35 cellular contexts compared by ENCODE assay signal in genomic region chr16:2415085-2415484, GRCh38. TPM values are rescaled to one million over a fixed set of nuclear protein-coding genes. Genes with fewer than 3 reads are reported as not detected.
"Had no signal": no experiment of that assay in that cellular context is flagged by ENCODE, and none has a peak within 500 bp of the region (broad histone marks: within the 10 kb centered on the region; RNA-seq: fewer than 3 reads in every experiment).

No MANE protein-coding gene starts in this region.

- H3K4me1 ChIP-seq: colonic mucosa, SJCRH30 had no signal

- H3K9me3 Mint-ChIP-seq: activated CD4-positive, alpha-beta memory T cell treated with anti-CD3 and anti-CD28 coated beads, Interleukin-2, amount 10 ng/mL, durations not matched to agents 7 days and 5 days; activated naive CD4-positive, alpha-beta T cell treated with anti-CD3 and anti-CD28 coated beads, Interleukin-2, amount 10 ng/mL, durations not matched to agents 7 days and 5 days; central memory CD8-positive, alpha-beta T cell had no signal

- H3K27me3 ChIP-seq: colonic mucosa, SJCRH30 had no signal

- DNase-seq: activated CD4-positive, alpha-beta memory T cell treated with anti-CD3 and anti-CD28 coated beads, Interleukin-2, amount 10 ng/mL, durations not matched to agents 7 days and 5 days; activated CD4-positive, alpha-beta T cell treated with anti-CD3 and anti-CD28 coated beads for 1 hour; activated CD4-positive, alpha-beta T cell treated with anti-CD3 and anti-CD28 coated beads for 48 hours; activated CD4-positive, CD25-positive, alpha-beta regulatory T cell; activated CD8-positive, alpha-beta memory T cell treated with anti-CD3 and anti-CD28 coated beads for 24 hours; activated CD8-positive, alpha-beta memory T cell treated with anti-CD3 and anti-CD28 coated beads, Interleukin-2, amount 10 ng/mL, durations not matched to agents 7 days and 5 days; activated CD8-positive, alpha-beta memory T cell treated with anti-CD3 and anti-CD28 coated beads, Interleukin-2, amount 50 U/mL, for 48 hours; activated effector memory CD4-positive, alpha-beta T cell treated with Interleukin-2 at 50 U/mL for 16 hours; activated naive CD4-positive, alpha-beta T cell treated with anti-CD3 and anti-CD28 coated beads, Interleukin-2, amount 10 ng/mL, durations not matched to agents 7 days and 5 days; activated T-cell treated with anti-CD3 and anti-CD28 coated beads, Interleukin-2, amount 50 U/mL, for 48 hours; amniotic stem cell; aorta; brain microvascular endothelial cell; colonic mucosa; Kasumi-1; KG1; MG63; MV-4-11; NCI-H1092; NCI-H1436 treated with DMSO at 0.1 percent for 48 hours; NCI-H187 treated with DMSO at 0.1 percent for 48 hours; NCI-H2171 treated with DMSO at 0.1 percent for 48 hours; NCI-H226; NCI-H510A; NCI-H526; OCI-M1; SHP77; SJCRH30; T1000; WERI-Rb-1 had no signal

- ATAC-seq: activated CD8-positive, alpha-beta memory T cell treated with anti-CD3 and anti-CD28 coated beads, Interleukin-2, amount 10 ng/mL, durations not matched to agents 7 days and 5 days had no signal

- H3K27ac ChIP-seq: brain microvascular endothelial cell, colonic mucosa, SJCRH30, SK-N-MC, WERI-Rb-1 had no signal

- H3K9me3 ChIP-seq: colonic mucosa, MG63, SJCRH30 had no signal

- H3K4me1 Mint-ChIP-seq: activated CD4-positive, alpha-beta memory T cell treated with anti-CD3 and anti-CD28 coated beads, Interleukin-2, amount 10 ng/mL, durations not matched to agents 7 days and 5 days; activated CD8-positive, alpha-beta memory T cell treated with anti-CD3 and anti-CD28 coated beads, Interleukin-2, amount 10 ng/mL, durations not matched to agents 7 days and 5 days; activated naive CD4-positive, alpha-beta T cell treated with anti-CD3 and anti-CD28 coated beads, Interleukin-2, amount 10 ng/mL, durations not matched to agents 7 days and 5 days; central memory CD8-positive, alpha-beta T cell had no signal

- H3K27ac Mint-ChIP-seq: activated CD4-positive, alpha-beta memory T cell treated with anti-CD3 and anti-CD28 coated beads, Interleukin-2, amount 10 ng/mL, durations not matched to agents 7 days and 5 days; activated CD8-positive, alpha-beta memory T cell treated with anti-CD3 and anti-CD28 coated beads, Interleukin-2, amount 10 ng/mL, durations not matched to agents 7 days and 5 days; activated naive CD4-positive, alpha-beta T cell treated with anti-CD3 and anti-CD28 coated beads, Interleukin-2, amount 10 ng/mL, durations not matched to agents 7 days and 5 days; activated naive CD8-positive, alpha-beta T cell had no signal

- H3K4me3 ChIP-seq: colonic mucosa, MG63, SJCRH30, SK-N-MC had no signal

- H3K4me3 Mint-ChIP-seq: activated CD4-positive, alpha-beta memory T cell treated with anti-CD3 and anti-CD28 coated beads, Interleukin-2, amount 10 ng/mL, durations not matched to agents 7 days and 5 days; activated CD8-positive, alpha-beta memory T cell treated with anti-CD3 and anti-CD28 coated beads, Interleukin-2, amount 10 ng/mL, durations not matched to agents 7 days and 5 days; activated naive CD4-positive, alpha-beta T cell treated with anti-CD3 and anti-CD28 coated beads, Interleukin-2, amount 10 ng/mL, durations not matched to agents 7 days and 5 days; activated naive CD8-positive, alpha-beta T cell; central memory CD8-positive, alpha-beta T cell had no signal

- H3K36me3 Mint-ChIP-seq: activated CD8-positive, alpha-beta memory T cell treated with anti-CD3 and anti-CD28 coated beads, Interleukin-2, amount 10 ng/mL, durations not matched to agents 7 days and 5 days; activated naive CD4-positive, alpha-beta T cell treated with anti-CD3 and anti-CD28 coated beads, Interleukin-2, amount 10 ng/mL, durations not matched to agents 7 days and 5 days; activated naive CD8-positive, alpha-beta T cell had no signal

- H3K36me3 ChIP-seq: brain microvascular endothelial cell, colonic mucosa, MG63, SJCRH30, WERI-Rb-1 had no signal

RNA-seq across cellular contexts. Expression of gene NTN3, which starts 56.0 kb away (rescaled TPM):
- total RNA-seq: activated CD4-positive, alpha-beta memory T cell treated with anti-CD3 and anti-CD28 coated beads, Interleukin-2, amount 10 ng/mL, durations not matched to agents 7 days and 5 days; activated CD8-positive, alpha-beta memory T cell treated with anti-CD3 and anti-CD28 coated beads, Interleukin-2, amount 10 ng/mL, durations not matched to agents 7 days and 5 days; colonic mucosa; T-helper 1 cell treated with Interleukin-12 subunit alpha and Interleukin-12 subunit beta and Interleukin-4 antibody, amounts not matched to agents 30 ng/mL and 1 ng/mL, for 36 hours; T-helper 2 cell treated with Interferon-gamma antibody and Interleukin-4, amounts not matched to agents 100 ng/mL and 5 ng/mL, for 36 hours had no signal
- polyA plus RNA-seq: aorta had no signal
